ENCODE assay signal across 2 cellular contexts in the genomic region with DNA sequence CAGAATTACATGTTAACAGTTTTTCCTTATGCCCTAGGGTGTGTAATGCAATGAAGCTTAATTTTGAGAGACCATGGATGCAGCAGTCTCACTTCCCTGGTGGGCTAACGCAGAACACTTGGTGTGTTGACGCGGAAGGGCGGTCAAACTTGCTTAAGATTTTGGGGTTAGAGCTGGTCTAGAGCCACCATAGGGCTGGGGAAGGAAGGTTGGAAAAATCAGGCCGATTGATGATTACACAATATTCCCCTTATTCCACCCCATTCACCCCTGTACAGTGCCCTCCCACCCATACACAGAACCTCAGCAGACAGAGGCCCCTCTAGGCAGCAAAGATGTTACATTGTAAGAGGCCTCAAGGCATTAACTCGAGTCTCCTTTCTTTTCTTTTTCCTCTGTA.
TF ChIP-seq lines count a peak whose summit lies in the region.

No MANE protein-coding gene starts in this region.

TF ChIP-seq in endothelial cell of umbilical vein, 7 proteins besides CTCF, POLR2A, EP300 and RAD21:
- no peak for TF ChIP-seq FOS (IDR thresholded peaks at IDR 0.05; ENCODE audit: borderline replicate concordance, insufficient read depth, low read length)
- no peak for TF ChIP-seq MYC (IDR thresholded peaks at IDR 0.05; ENCODE audit: low read depth, low read length)
- no peak for TF ChIP-seq POLR2AphosphoS5 (IDR thresholded peaks at IDR 0.05; ENCODE audit: insufficient read depth, low read depth, low read length)
- TF ChIP-seq GATA2 (IDR thresholded peaks at IDR 0.05; ENCODE audit: insufficient read depth, insufficient read length, low read depth, low read length), result no peak
- TF ChIP-seq, protein P1, sequence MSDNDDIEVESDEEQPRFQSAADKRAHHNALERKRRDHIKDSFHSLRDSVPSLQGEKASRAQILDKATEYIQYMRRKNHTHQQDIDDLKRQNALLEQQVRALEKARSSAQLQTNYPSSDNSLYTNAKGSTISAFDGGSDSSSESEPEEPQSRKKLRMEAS (IDR thresholded peaks at IDR 0.05; ENCODE audit: insufficient read depth, insufficient read length), result no peak
- no peak for TF ChIP-seq JUN (IDR thresholded peaks at IDR 0.05; ENCODE audit: borderline replicate concordance, insufficient read depth, insufficient read length, low read depth)

TF ChIP-seq in SK-N-SH, 30 proteins besides CTCF, POLR2A, EP300 and RAD21:
- TF ChIP-seq CHD2 (IDR thresholded peaks at IDR 0.05; ENCODE audit: low read length, partially characterized antibody) (no peak), EZH2phosphoT487 (IDR thresholded peaks at IDR 0.05; ENCODE audit: borderline replicate concordance, low read depth) (no peak), MEF2A (IDR thresholded peaks at IDR 0.05; ENCODE audit: borderline replicate concordance, low read depth) (no peak), FOXM1 (IDR thresholded peaks at IDR 0.05; ENCODE audit: low read depth) (no peak), RXRA (IDR thresholded peaks at IDR 0.05; ENCODE audit: borderline replicate concordance, low read depth) (no peak), SMC3 (IDR thresholded peaks at IDR 0.05; ENCODE audit: low read depth, low read length) (no peak), SIN3A (IDR thresholded peaks at IDR 0.05; ENCODE audit: borderline replicate concordance, low read depth, low read length) (no peak), GABPA (IDR thresholded peaks at IDR 0.05; ENCODE audit: low read depth) (no peak), TAF1 (IDR thresholded peaks at IDR 0.05; ENCODE audit: borderline replicate concordance, low read depth, low read length) (no peak), RFX5 (IDR thresholded peaks at IDR 0.05; ENCODE audit: low read length) (no peak), ELF1 (IDR thresholded peaks at IDR 0.05) (no peak), GATA2 (CRISPR knock-in tag; IDR thresholded peaks at IDR 0.05) (no peak), POLR2AphosphoS5 (IDR thresholded peaks at IDR 0.05; ENCODE audit: low read depth, low read length) (no peak)
- TF ChIP-seq, protein P2, sequence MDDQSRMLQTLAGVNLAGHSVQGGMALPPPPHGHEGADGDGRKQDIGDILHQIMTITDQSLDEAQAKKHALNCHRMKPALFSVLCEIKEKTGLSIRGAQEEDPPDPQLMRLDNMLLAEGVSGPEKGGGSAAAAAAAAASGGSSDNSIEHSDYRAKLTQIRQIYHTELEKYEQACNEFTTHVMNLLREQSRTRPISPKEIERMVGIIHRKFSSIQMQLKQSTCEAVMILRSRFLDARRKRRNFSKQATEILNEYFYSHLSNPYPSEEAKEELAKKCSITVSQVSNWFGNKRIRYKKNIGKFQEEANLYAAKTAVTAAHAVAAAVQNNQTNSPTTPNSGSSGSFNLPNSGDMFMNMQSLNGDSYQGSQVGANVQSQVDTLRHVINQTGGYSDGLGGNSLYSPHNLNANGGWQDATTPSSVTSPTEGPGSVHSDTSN (IDR thresholded peaks at IDR 0.05), result no peak
- TF ChIP-seq, protein P3, sequence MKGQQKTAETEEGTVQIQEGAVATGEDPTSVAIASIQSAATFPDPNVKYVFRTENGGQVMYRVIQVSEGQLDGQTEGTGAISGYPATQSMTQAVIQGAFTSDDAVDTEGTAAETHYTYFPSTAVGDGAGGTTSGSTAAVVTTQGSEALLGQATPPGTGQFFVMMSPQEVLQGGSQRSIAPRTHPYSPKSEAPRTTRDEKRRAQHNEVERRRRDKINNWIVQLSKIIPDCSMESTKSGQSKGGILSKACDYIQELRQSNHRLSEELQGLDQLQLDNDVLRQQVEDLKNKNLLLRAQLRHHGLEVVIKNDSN (IDR thresholded peaks at IDR 0.05; ENCODE audit: borderline replicate concordance, low read depth), result no peak
- TF ChIP-seq, protein P4, sequence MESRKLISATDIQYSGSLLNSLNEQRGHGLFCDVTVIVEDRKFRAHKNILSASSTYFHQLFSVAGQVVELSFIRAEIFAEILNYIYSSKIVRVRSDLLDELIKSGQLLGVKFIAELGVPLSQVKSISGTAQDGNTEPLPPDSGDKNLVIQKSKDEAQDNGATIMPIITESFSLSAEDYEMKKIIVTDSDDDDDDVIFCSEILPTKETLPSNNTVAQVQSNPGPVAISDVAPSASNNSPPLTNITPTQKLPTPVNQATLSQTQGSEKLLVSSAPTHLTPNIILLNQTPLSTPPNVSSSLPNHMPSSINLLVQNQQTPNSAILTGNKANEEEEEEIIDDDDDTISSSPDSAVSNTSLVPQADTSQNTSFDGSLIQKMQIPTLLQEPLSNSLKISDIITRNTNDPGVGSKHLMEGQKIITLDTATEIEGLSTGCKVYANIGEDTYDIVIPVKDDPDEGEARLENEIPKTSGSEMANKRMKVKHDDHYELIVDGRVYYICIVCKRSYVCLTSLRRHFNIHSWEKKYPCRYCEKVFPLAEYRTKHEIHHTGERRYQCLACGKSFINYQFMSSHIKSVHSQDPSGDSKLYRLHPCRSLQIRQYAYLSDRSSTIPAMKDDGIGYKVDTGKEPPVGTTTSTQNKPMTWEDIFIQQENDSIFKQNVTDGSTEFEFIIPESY (IDR thresholded peaks at IDR 0.05; ENCODE audit: borderline replicate concordance, low read depth), result no peak
- TF ChIP-seq, protein P5, sequence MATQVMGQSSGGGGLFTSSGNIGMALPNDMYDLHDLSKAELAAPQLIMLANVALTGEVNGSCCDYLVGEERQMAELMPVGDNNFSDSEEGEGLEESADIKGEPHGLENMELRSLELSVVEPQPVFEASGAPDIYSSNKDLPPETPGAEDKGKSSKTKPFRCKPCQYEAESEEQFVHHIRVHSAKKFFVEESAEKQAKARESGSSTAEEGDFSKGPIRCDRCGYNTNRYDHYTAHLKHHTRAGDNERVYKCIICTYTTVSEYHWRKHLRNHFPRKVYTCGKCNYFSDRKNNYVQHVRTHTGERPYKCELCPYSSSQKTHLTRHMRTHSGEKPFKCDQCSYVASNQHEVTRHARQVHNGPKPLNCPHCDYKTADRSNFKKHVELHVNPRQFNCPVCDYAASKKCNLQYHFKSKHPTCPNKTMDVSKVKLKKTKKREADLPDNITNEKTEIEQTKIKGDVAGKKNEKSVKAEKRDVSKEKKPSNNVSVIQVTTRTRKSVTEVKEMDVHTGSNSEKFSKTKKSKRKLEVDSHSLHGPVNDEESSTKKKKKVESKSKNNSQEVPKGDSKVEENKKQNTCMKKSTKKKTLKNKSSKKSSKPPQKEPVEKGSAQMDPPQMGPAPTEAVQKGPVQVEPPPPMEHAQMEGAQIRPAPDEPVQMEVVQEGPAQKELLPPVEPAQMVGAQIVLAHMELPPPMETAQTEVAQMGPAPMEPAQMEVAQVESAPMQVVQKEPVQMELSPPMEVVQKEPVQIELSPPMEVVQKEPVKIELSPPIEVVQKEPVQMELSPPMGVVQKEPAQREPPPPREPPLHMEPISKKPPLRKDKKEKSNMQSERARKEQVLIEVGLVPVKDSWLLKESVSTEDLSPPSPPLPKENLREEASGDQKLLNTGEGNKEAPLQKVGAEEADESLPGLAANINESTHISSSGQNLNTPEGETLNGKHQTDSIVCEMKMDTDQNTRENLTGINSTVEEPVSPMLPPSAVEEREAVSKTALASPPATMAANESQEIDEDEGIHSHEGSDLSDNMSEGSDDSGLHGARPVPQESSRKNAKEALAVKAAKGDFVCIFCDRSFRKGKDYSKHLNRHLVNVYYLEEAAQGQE (IDR thresholded peaks at IDR 0.05; ENCODE audit: low read depth, low read length), result no peak
- TF ChIP-seq, protein P1 (IDR thresholded peaks at IDR 0.05; ENCODE audit: low read depth), result no peak
